In the genomic region with DNA sequence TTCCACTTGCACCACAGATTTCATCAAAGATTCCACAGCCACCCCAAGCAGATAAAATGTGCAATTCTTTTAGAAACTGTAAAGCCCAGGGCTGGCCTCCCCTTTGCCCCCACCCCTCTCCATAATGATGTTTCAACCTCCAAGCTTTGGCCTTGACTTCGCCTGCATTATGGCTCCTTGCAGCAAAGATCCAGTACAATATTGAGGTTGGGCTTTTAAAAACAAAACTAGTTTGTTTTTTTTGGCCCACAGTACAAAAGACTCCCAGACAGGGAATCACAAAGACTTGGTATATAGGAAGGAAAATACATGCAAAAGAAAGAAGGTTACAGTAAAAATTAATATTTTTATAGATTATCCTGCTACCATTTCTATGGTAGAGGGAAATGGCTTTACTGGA, we compare ENCODE assay signal across 35 cellular contexts.
A peak's percentile ranks its signal among the peaks of the same experiment; 100 is the strongest.
DNase-seq lines count a peak whose midpoint lies in the region; ATAC-seq lines count a peak whose summit lies in the region.
"Had no signal": no experiment of that assay in that cellular context is flagged by ENCODE, and none has a peak within 500 bp of the region (broad histone marks: within the 10 kb centered on the region; RNA-seq: fewer than 3 reads in every experiment).

No MANE protein-coding gene starts in this region.

- H3K27ac Mint-ChIP-seq in activated naive CD4-positive, alpha-beta T cell treated with anti-CD3 and anti-CD28 coated beads, Interleukin-2, amount 10 ng/mL, durations not matched to agents 7 days and 5 days = no peak overlapping the region
- H3K27ac Mint-ChIP-seq: activated CD4-positive, alpha-beta memory T cell treated with anti-CD3 and anti-CD28 coated beads, Interleukin-2, amount 10 ng/mL, durations not matched to agents 7 days and 5 days; activated naive CD4-positive, alpha-beta T cell treated with anti-CD3 and anti-CD28 coated beads for 36 hours; activated T-helper 1 cell treated with anti-CD3 and anti-CD28 coated beads, Interleukin-12 subunit alpha, Interleukin-12 subunit beta, Interleukin-2, Interleukin-4 antibody, amounts not matched to agents 30 ng/mL and 10 ng/mL and 1 ng/mL, durations not matched to agents 14 hours and 24 hours and 36 hours; stimulated activated naive CD8-positive, alpha-beta T cell treated with anti-CD3 and anti-CD28 coated beads, Interleukin-15, Interleukin-2, amounts not matched to agents 100 ng/mL and 50 ng/mL, for 24 hours had no signal

- H3K79me2 ChIP-seq in ACC112 (ENCODE audit: control insufficient read depth, insufficient read depth, low read length, unreplicated experiment) = no peaks in the 10 kb centered on the region

- H3K27me3 Mint-ChIP-seq in activated naive CD4-positive, alpha-beta T cell treated with anti-CD3 and anti-CD28 coated beads, Interleukin-2, amount 10 ng/mL, durations not matched to agents 7 days and 5 days = no peaks in the 10 kb centered on the region
- H3K27me3 Mint-ChIP-seq: activated CD4-positive, alpha-beta memory T cell treated with anti-CD3 and anti-CD28 coated beads, Interleukin-2, amount 10 ng/mL, durations not matched to agents 7 days and 5 days had no signal

- peak; percentile 4 for DNase-seq in MG63
- peak; percentile 52 for DNase-seq in dermis blood vessel endothelial cell
- DNase-seq in lung microvascular endothelial cell (ENCODE audit: low read depth in 2 of 2) = peak; percentile 24 to 27
- DNase-seq in DMS 273 (lab: John Stamatoyannopoulos, UW; ENCODE audit: unreplicated experiment) = no peak
- no peak for DNase-seq in activated naive CD4-positive, alpha-beta T cell treated with anti-CD3 and anti-CD28 coated beads, Interleukin-2, amount 10 ng/mL, durations not matched to agents 7 days and 5 days
- DNase-seq: 8988T; activated CD4-positive, alpha-beta memory T cell treated with anti-CD3 and anti-CD28 coated beads, Interleukin-2, amount 10 ng/mL, durations not matched to agents 7 days and 5 days; activated CD8-positive, alpha-beta memory T cell treated with anti-CD3 and anti-CD28 coated beads, Interleukin-2, amount 50 U/mL, for 4 hours; activated naive CD4-positive, alpha-beta T cell treated with anti-CD3 and anti-CD28 coated beads for 36 hours; COR-L47; DMS79; effector memory CD4-positive, alpha-beta T cell; erythroblast; gastrocnemius medialis; GF-D8; GOT3; mesendoderm; NCI-H1436; NCI-H2081; NCI-H226; NCI-H748 treated with DMSO at 0.1 percent for 48 hours; Peyer's patch; posterior cingulate gyrus; right cardiac atrium; SJCRH30; stimulated activated CD8-positive, alpha-beta memory T cell treated with anti-CD3 and anti-CD28 coated beads, Interleukin-4, amount 100 ng/mL, for 48 hours; T-helper 9 cell; testis had no signal

- no peaks in the 10 kb centered on the region for H3K9me3 Mint-ChIP-seq in activated naive CD4-positive, alpha-beta T cell treated with anti-CD3 and anti-CD28 coated beads, Interleukin-2, amount 10 ng/mL, durations not matched to agents 7 days and 5 days
- H3K9me3 Mint-ChIP-seq: activated CD4-positive, alpha-beta memory T cell treated with anti-CD3 and anti-CD28 coated beads, Interleukin-2, amount 10 ng/mL, durations not matched to agents 7 days and 5 days; activated T-helper 1 cell treated with anti-CD3 and anti-CD28 coated beads, Interleukin-12 subunit alpha, Interleukin-12 subunit beta, Interleukin-2, Interleukin-4 antibody, amounts not matched to agents 30 ng/mL and 10 ng/mL and 1 ng/mL, durations not matched to agents 14 hours and 24 hours and 36 hours had no signal

- peak overlapping the region; percentile 75 for H3K27ac ChIP-seq in ACC112 (ENCODE audit: low read depth, low read length)
- H3K27ac ChIP-seq: C4-2B, gastrocnemius medialis, Peyer's patch, SJCRH30, testis had no signal

- H3K4me3 ChIP-seq in ACC112 (ENCODE audit: low read depth, low read length) = no peak overlapping the region
- no peak overlapping the region for H3K4me3 ChIP-seq in MG63
- H3K4me3 ChIP-seq: gastrocnemius medialis, K562, Peyer's patch, SJCRH30, testis had no signal

- H3K9me3 ChIP-seq in MG63 = no peaks in the 10 kb centered on the region; the same call in 1 of the 2 replicates
- H3K9me3 ChIP-seq: gastrocnemius medialis, Peyer's patch, SJCRH30, testis had no signal

- no peak overlapping the region for H3K4me3 Mint-ChIP-seq in activated naive CD4-positive, alpha-beta T cell treated with anti-CD3 and anti-CD28 coated beads, Interleukin-2, amount 10 ng/mL, durations not matched to agents 7 days and 5 days
- H3K4me3 Mint-ChIP-seq: activated CD4-positive, alpha-beta memory T cell treated with anti-CD3 and anti-CD28 coated beads, Interleukin-2, amount 10 ng/mL, durations not matched to agents 7 days and 5 days; activated naive CD4-positive, alpha-beta T cell treated with anti-CD3 and anti-CD28 coated beads for 36 hours; activated T-helper 1 cell treated with anti-CD3 and anti-CD28 coated beads, Interleukin-12 subunit alpha, Interleukin-12 subunit beta, Interleukin-2, Interleukin-4 antibody, amounts not matched to agents 30 ng/mL and 10 ng/mL and 1 ng/mL, durations not matched to agents 14 hours and 24 hours and 36 hours; stimulated activated naive CD8-positive, alpha-beta T cell treated with anti-CD3 and anti-CD28 coated beads, Interleukin-15, Interleukin-2, amounts not matched to agents 100 ng/mL and 50 ng/mL, for 24 hours had no signal

- no peaks in the 10 kb centered on the region for H3K36me3 Mint-ChIP-seq in activated naive CD4-positive, alpha-beta T cell treated with anti-CD3 and anti-CD28 coated beads, Interleukin-2, amount 10 ng/mL, durations not matched to agents 7 days and 5 days

- CTCF ChIA-PET in activated naive CD4-positive, alpha-beta T cell treated with anti-CD3 and anti-CD28 coated beads, Interleukin-2, amount 10 ng/mL, durations not matched to agents 7 days and 5 days (lab: Charles Lee) = no interaction called here

- H3K4me1 Mint-ChIP-seq in activated naive CD4-positive, alpha-beta T cell treated with anti-CD3 and anti-CD28 coated beads, Interleukin-2, amount 10 ng/mL, durations not matched to agents 7 days and 5 days = no peaks in the 10 kb centered on the region

- no peak overlapping the region for H2AFZ ChIP-seq in ACC112 (ENCODE audit: low read length, unreplicated experiment)

- H3K4me1 ChIP-seq in ACC112 (ENCODE audit: control insufficient read depth, insufficient read depth, low read length, unreplicated experiment) = peaks cover 67% of the 10 kb centered on the region
- H3K4me1 ChIP-seq: gastrocnemius medialis, Peyer's patch, testis had no signal

- ATAC-seq in GM21423 (IDR thresholded peaks at IDR 0.05; ENCODE audit: unreplicated experiment) = no peak
- ATAC-seq in GM18870 (IDR thresholded peaks at IDR 0.05; ENCODE audit: unreplicated experiment) = no peak
- ATAC-seq: gastrocnemius medialis, K562, right cardiac atrium had no signal

- H3K27me3 ChIP-seq in ACC112 (ENCODE audit: insufficient read depth, low read length) (no peaks in the 10 kb centered on the region), MG63 (no peaks in the 10 kb centered on the region)
- H3K27me3 ChIP-seq: gastrocnemius medialis, Peyer's patch, SJCRH30, testis had no signal

- H3K36me3 ChIP-seq in ACC112 (ENCODE audit: insufficient read depth, low read length) = no peaks in the 10 kb centered on the region
- H3K36me3 ChIP-seq in MG63 = no peaks in the 10 kb centered on the region
- H3K36me3 ChIP-seq: gastrocnemius medialis, Peyer's patch, SJCRH30 had no signal

Comparison
In these comparisons a context has a peak if more than half of its experiments do, and no peak if none do; other contexts are left out.
1. DNase-seq: peak in MG63 (single experiment), dermis blood vessel endothelial cell (single experiment) and lung microvascular endothelial cell (2 of 2); none in DMS 273 (single experiment) and activated naive CD4-positive, alpha-beta T cell treated with anti-CD3 and anti-CD28 coated beads, Interleukin-2, amount 10 ng/mL, durations not matched to agents 7 days and 5 days (single experiment).